In the genomic region with DNA sequence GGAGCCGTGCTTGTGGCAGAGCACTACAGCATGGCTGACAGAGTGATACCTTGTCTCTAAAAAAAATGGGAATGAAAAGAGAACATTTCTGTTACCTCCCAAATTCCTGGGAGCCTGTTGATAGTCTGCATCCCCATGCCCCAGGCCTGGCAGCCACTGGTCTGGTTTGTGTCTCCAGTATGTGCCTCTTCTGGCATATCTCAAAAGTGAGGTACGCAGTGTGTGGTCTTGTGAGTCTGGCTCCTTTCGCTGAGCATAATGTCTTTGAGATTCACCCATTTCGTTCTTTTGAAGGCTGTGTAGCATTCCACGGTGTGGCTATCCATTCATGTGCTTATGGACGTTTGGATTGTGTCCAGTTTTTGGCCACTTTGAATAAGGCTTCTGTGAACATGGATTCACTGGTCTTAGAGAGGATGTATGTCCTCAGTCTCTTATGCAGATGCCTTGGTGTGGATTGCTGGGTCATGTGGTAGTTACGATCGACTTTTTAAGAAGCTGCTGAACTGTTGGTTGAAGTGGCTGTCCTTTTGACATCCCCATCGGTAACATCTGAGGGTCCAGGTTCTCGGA, we compare ENCODE assay signal across 19 cellular contexts. TPM values are rescaled to one million over a fixed set of nuclear protein-coding genes. Genes with fewer than 3 reads are reported as not detected.
DNase-seq lines count a peak whose midpoint lies in the region; FAIRE-seq and TF ChIP-seq lines count a peak whose summit lies in the region.
"Had no signal": no experiment of that assay in that cellular context is flagged by ENCODE, and none has a peak within 500 bp of the region (broad histone marks: within the 10 kb centered on the region; RNA-seq: fewer than 3 reads in every experiment).

No MANE protein-coding gene starts in this region.

- intact Hi-C loops in kidney (cut with DNase I) (no loop called here), Calu3 (cut with micrococcal nuclease; ENCODE audit: unreplicated experiment) (no loop called here)

- H3K27me3 ChIP-seq in BLaER1 (no peaks in the 10 kb centered on the region), MM.1S (replicated peaks; ENCODE audit: insufficient read depth, low read length) (no peaks in the 10 kb centered on the region)

- peak overlapping the region; percentile 69 for H3K4me2 ChIP-seq in BLaER1
- no peak overlapping the region for H3K4me2 ChIP-seq in MM.1S (ENCODE audit: low read depth, low read length)
- H3K4me2 ChIP-seq: A549 had no signal

- TF ChIP-seq CTCF in chondrocyte (IDR thresholded peaks at IDR 0.05) (no peak), kidney (IDR thresholded peaks at IDR 0.05; ENCODE audit: borderline replicate concordance, extremely low read depth, insufficient read depth) (no peak), Calu3 (IDR thresholded peaks at IDR 0.05; ENCODE audit: unreplicated experiment) (no peak), MM.1S (IDR thresholded peaks at IDR 0.05; ENCODE audit: low read length) (no peak), progenitor cell of endocrine pancreas (IDR thresholded peaks at IDR 0.05; ENCODE audit: unreplicated experiment) (no peak)

- peaks cover 90% of the 10 kb centered on the region for H3K4me1 ChIP-seq in BLaER1
- no peaks in the 10 kb centered on the region for H3K4me1 ChIP-seq in kidney (ENCODE audit: control insufficient read depth in 1 of 2, insufficient read depth in 1 of 2, low read depth in 1 of 2, low read length in 2 of 2)
- no peaks in the 10 kb centered on the region for H3K4me1 ChIP-seq in MM.1S (ENCODE audit: low read length)
- H3K4me1 ChIP-seq: A549, HAP-1 had no signal

- H4K20me1 ChIP-seq in BLaER1 (peaks cover 95% of the 10 kb centered on the region), MM.1S (ENCODE audit: insufficient read depth, low read length) (no peaks in the 10 kb centered on the region)

- H3K9me3 Mint-ChIP-seq in chondrocyte (ENCODE audit: low read depth) = no peaks in the 10 kb centered on the region
- H3K9me3 Mint-ChIP-seq in Calu3 (ENCODE audit: low read depth, unreplicated experiment) = no peaks in the 10 kb centered on the region
- H3K9me3 Mint-ChIP-seq in progenitor cell of endocrine pancreas (ENCODE audit: low read depth) = no peaks in the 10 kb centered on the region
- H3K9me3 Mint-ChIP-seq: CD8-positive, alpha-beta memory T cell had no signal

- H3K36me3 Mint-ChIP-seq in chondrocyte (ENCODE audit: low read depth) (peaks cover 38% of the 10 kb centered on the region), Calu3 (ENCODE audit: insufficient read depth, unreplicated experiment) (peaks cover 32% of the 10 kb centered on the region), progenitor cell of endocrine pancreas (ENCODE audit: insufficient read depth) (peaks cover 13% of the 10 kb centered on the region)

- H3K4me1 Mint-ChIP-seq in chondrocyte (ENCODE audit: low read depth) (no peaks in the 10 kb centered on the region), Calu3 (ENCODE audit: low read depth, unreplicated experiment) (no peaks in the 10 kb centered on the region), progenitor cell of endocrine pancreas (ENCODE audit: low read depth) (peaks cover 5% of the 10 kb centered on the region)

- DNase-seq in HTR-8/SVneo (ENCODE audit: insufficient read length, low spot score) (no peak), chondrocyte (ENCODE audit: low spot score) (peak; percentile 25), kidney (peak; percentile 34), Calu3 (no peak), MM.1S (no peak), progenitor cell of endocrine pancreas (ENCODE audit: low spot score, unreplicated experiment) (no peak)
- DNase-seq: AML-193; Caco-2; CD8-positive, alpha-beta memory T cell; DMS153; DMS79; GDM1; GM23248 had no signal

- H3K9me3 ChIP-seq in BLaER1 (no peaks in the 10 kb centered on the region), kidney (ENCODE audit: control insufficient read depth in 1 of 2, low read length in 2 of 2) (no peaks in the 10 kb centered on the region), MM.1S (replicated peaks; ENCODE audit: insufficient read depth, low read length) (no peaks in the 10 kb centered on the region)
- H3K9me3 ChIP-seq: A549, Caco-2, HAP-1 had no signal

- H3F3A ChIP-seq in MM.1S (ENCODE audit: insufficient read depth, low read length) = no peaks in the 10 kb centered on the region

- H3K27me3 Mint-ChIP-seq in chondrocyte (ENCODE audit: low read depth) (no peaks in the 10 kb centered on the region), Calu3 (ENCODE audit: unreplicated experiment) (no peaks in the 10 kb centered on the region), progenitor cell of endocrine pancreas (no peaks in the 10 kb centered on the region)
- H3K27me3 Mint-ChIP-seq: CD8-positive, alpha-beta memory T cell had no signal

- H3K4me3 Mint-ChIP-seq in chondrocyte (ENCODE audit: unreplicated experiment) = no peak overlapping the region
- H3K4me3 Mint-ChIP-seq in Calu3 (ENCODE audit: low read depth, unreplicated experiment) = no peak overlapping the region
- H3K4me3 Mint-ChIP-seq in progenitor cell of endocrine pancreas (ENCODE audit: low read depth) = no peak overlapping the region

- no TSS peak for BruUV-seq in Calu3 (replicated peaks; lab: Mats Ljungman, UMichigan)

- H3K27ac ChIP-seq in BLaER1 (no peak overlapping the region), kidney (ENCODE audit: low read depth in 2 of 2, low read length in 2 of 2) (no peak overlapping the region), MM.1S (ENCODE audit: low read length) (no peak overlapping the region)
- H3K27ac ChIP-seq: 22Rv1, A549, GM23248 had no signal

- H3K79me2 ChIP-seq in MM.1S (ENCODE audit: low read length) = no peaks in the 10 kb centered on the region; the same call in 1 of the 2 replicates

- CTCF ChIA-PET in Calu3 (lab: Charles Lee) = interaction anchor here (0.5 kb wide), 1 partner anchor 281 kb away, joined by 4 read pairs; no protein-coding TSS in a partner anchor

- no peak overlapping the region for H3K4me3 ChIP-seq in BLaER1
- H3K4me3 ChIP-seq in kidney (ENCODE audit: low read length in 2 of 2) = no peak overlapping the region
- no peak overlapping the region for H3K4me3 ChIP-seq in MM.1S (ENCODE audit: low read length)
- H3K4me3 ChIP-seq: A549, GM12878, GM23248, HAP-1 had no signal

- H3K36me3 ChIP-seq in BLaER1 (peaks cover 93% of the 10 kb centered on the region), kidney (ENCODE audit: control insufficient read depth in 1 of 2, insufficient read depth in 2 of 2, low read length in 2 of 2) (peaks cover 38 to 47% of the 10 kb centered on the region in 2 donors), MM.1S (replicated peaks; ENCODE audit: insufficient read depth, low read length) (no peaks in the 10 kb centered on the region)

- peak; percentile 59 for FAIRE-seq in HTR-8/SVneo (lab: Jason Lieb, UNC)
- FAIRE-seq in kidney (lab: Jason Lieb, UNC) = no peak
- FAIRE-seq: A549, GM12878, GM19239 had no signal

- H3K9me2 ChIP-seq in MM.1S (replicated peaks; ENCODE audit: insufficient read depth, low read length) = no peaks in the 10 kb centered on the region

- H2AFZ ChIP-seq in MM.1S (ENCODE audit: low read length) = no peak overlapping the region
- H2AFZ ChIP-seq: GM23248 had no signal

- no peak overlapping the region for H3K9ac ChIP-seq in BLaER1
- H3K9ac ChIP-seq in kidney (ENCODE audit: low read length in 2 of 2) = no peak overlapping the region
- H3K9ac ChIP-seq in MM.1S (ENCODE audit: low read length) = no peak overlapping the region
- H3K9ac ChIP-seq: GM23248 had no signal

- H3K27ac Mint-ChIP-seq in chondrocyte (ENCODE audit: unreplicated experiment) (no peak overlapping the region), Calu3 (ENCODE audit: unreplicated experiment) (no peak overlapping the region), progenitor cell of endocrine pancreas (no peak overlapping the region)

RNA-seq across cellular contexts. Expression of gene PRMT7, which starts 39.1 kb away (rescaled TPM):
- 25.1 to 41.8 TPM (median 26.7 TPM) in 3 replicates for total RNA-seq in chondrocyte
- 33.7 TPM for total RNA-seq in kidney
- polyA plus RNA-seq in kidney (ENCODE audit: insufficient read depth, low read depth, low replicate concordance) = 20.4 TPM
- 49.4 and 57.8 TPM in 2 replicates for total RNA-seq in Calu3 (2022)
- total RNA-seq in progenitor cell of endocrine pancreas = 60.0 and 70.5 TPM in 2 replicates

RNA-seq across cellular contexts. Expression of gene SLC7A6OS, which starts 39.2 kb away (rescaled TPM):
- 9.5 to 12.7 TPM (median 11.8 TPM) in 3 replicates for total RNA-seq in chondrocyte
- 20.3 TPM for total RNA-seq in kidney
- 9.2 TPM for polyA plus RNA-seq in kidney (ENCODE audit: insufficient read depth, low read depth, low replicate concordance)
- 28.4 and 34.9 TPM in 2 replicates for total RNA-seq in Calu3 (2022)
- total RNA-seq in progenitor cell of endocrine pancreas = 23.9 and 25.9 TPM in 2 replicates

Comparison
In these comparisons a context has a peak if more than half of its experiments do, and no peak if none do; other contexts are left out.
1. DNase-seq: peak in chondrocyte (single experiment) and kidney (single experiment); none in HTR-8/SVneo (single experiment), Calu3 (single experiment), MM.1S (single experiment) and progenitor cell of endocrine pancreas (single experiment).